ENCODE assay signal across 22 cellular contexts in the genomic region with DNA sequence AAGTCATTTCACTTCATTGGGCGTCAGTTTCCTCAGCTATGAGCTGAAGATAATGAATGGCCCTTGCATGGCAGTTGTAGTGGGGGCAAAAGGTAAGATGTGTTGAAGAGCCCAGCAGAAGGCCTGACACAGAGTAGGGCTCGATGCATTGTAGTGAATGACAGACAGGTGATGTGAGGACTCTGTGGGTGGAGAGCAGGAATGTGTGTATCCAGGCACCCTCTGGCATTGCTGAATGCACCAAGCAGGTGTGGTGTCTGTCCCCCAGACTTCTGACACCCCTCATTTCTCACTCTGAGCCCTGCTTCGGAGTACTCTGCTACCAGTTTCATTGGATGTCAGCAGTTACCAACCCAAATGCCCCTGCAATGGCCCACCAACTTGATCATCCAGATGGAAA. TPM values are rescaled to one million over a fixed set of nuclear protein-coding genes. Genes with fewer than 3 reads are reported as not detected.
"Had no signal": no experiment of that assay in that cellular context is flagged by ENCODE, and none has a peak within 500 bp of the region (broad histone marks: within the 10 kb centered on the region; RNA-seq: fewer than 3 reads in every experiment).

No MANE protein-coding gene starts in this region.

- DNase-seq: Kasumi-1, MM.1S, NCI-H1092 treated with DMSO at 0.1 percent for 48 hours, NCI-H1436, NCI-H187, NCI-H2029, NCI-H2081 treated with DMSO at 0.1 percent for 48 hours, NCI-H2171, NCI-H226, NCI-H446, NCI-H510A, NCI-H524 treated with DMSO at 0.1 percent for 48 hours, NCI-H69, NCI-H774, RPMI8226, SHP77, SK-N-SH had no signal

- H3K9ac ChIP-seq: KMS-11, SK-N-SH had no signal

- H3K27ac ChIP-seq: HL-60, KMS-11 had no signal

- H3K4me2 ChIP-seq: KMS-11, SK-N-SH had no signal

- H3K4me3 ChIP-seq: K562 had no signal

- H3K27ac Mint-ChIP-seq: IgD-negative memory B cell had no signal

- H3K36me3 Mint-ChIP-seq: IgD-negative memory B cell had no signal

- ATAC-seq: K562 had no signal

- H3K9me3 ChIP-seq: SK-N-SH had no signal

RNA-seq across cellular contexts. Expression of gene LHX2, which starts 22.4 kb away (rescaled TPM):
- total RNA-seq: SK-MEL-5 had no signal
- polyA plus RNA-seq: IgD-negative memory B cell, K562, SK-N-SH had no signal
